Comparison of ENCODE assay signal across 1 cellular context in genomic region chr5:164188733-164189148, GRCh38.
TF ChIP-seq lines count a peak whose summit lies in the region.

No MANE protein-coding gene starts in this region.

TF ChIP-seq in GM23338, 12 proteins besides CTCF, POLR2A, EP300 and RAD21 (continued from another document):
- TF ChIP-seq ZNF462 (CRISPR knock-in tag; IDR thresholded peaks at IDR 0.05) (no peak), JUNB (IDR thresholded peaks at IDR 0.05; ENCODE audit: unreplicated experiment) (no peak), CREB1 (CRISPR knock-in tag; IDR thresholded peaks at IDR 0.05; ENCODE audit: low read depth) (no peak), STAT1 (IDR thresholded peaks at IDR 0.05; ENCODE audit: unreplicated experiment) (no peak), ZNF114 (CRISPR knock-in tag; IDR thresholded peaks at IDR 0.05) (no peak), ETS1 (IDR thresholded peaks at IDR 0.05) (no peak)
